In the genomic region with DNA sequence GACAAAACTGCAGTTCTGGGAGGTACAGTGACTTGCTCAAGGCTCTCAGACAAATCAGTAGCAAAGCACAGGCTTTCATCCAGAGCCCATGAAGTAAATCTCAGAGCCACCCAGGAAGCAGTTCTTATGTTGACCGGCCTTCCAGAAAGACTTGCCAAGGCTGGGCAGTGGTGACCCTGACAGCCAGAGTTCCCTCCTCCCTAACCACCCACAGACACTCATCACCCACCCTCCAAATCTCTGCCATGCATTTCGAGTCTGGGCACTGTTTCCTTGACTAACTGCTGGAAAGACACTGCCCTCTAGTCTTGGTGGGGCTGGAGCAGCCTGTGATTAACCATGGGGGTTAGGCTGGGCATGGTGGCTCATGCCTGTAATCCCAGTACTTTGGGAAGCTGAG, we compare ENCODE assay signal across 15 cellular contexts. TPM values are rescaled to one million over a fixed set of nuclear protein-coding genes. Genes with fewer than 3 reads are reported as not detected.
A peak's percentile ranks its signal among the peaks of the same experiment; 100 is the strongest.
DNase-seq lines count a peak whose midpoint lies in the region; ATAC-seq and TF ChIP-seq lines count a peak whose summit lies in the region.
"Had no signal": no experiment of that assay in that cellular context is flagged by ENCODE, and none has a peak within 500 bp of the region (broad histone marks: within the 10 kb centered on the region; RNA-seq: fewer than 3 reads in every experiment).

No MANE protein-coding gene starts in this region.

- H3K9ac ChIP-seq in BLaER1 treated with 17β-estradiol and CSF1 and Interleukin-3, amounts not matched to agents 10 nM and 100 nM: 0 out of 22 replicates have a peak overlapping the region, but pooled peaks of 1 of the 11 experiments have one; percentile 75

- DNase-seq in RWPE2 (ENCODE audit: low spot score) (no peak), mesothelial cell of epicardium (ENCODE audit: low spot score in 2 of 2, unreplicated experiment in 2 of 2) (no peak), tibial nerve (ENCODE audit: low spot score in 2 of 2) (no peak), HUDEP-2 (lab: John Stamatoyannopoulos, UW; ENCODE audit: unreplicated experiment in 76 of 76) (no peak), GDM1 (lab: John Stamatoyannopoulos, UW) (no peak), DMS 273 treated with DMSO at 0.1 percent for 48 hours (lab: John Stamatoyannopoulos, UW) (no peak)
- DNase-seq: C1 segment of cervical spinal cord, NCI-H1417, NCI-H2029, NCI-H2171 treated with DMSO at 0.1 percent for 48 hours, NCI-H82, SIG-M5 had no signal

- H4K20me1 ChIP-seq in BLaER1 treated with 17β-estradiol and CSF1 and Interleukin-3, amounts not matched to agents 10 nM and 100 nM: peaks cover 0 to 75% (median 12%) of the 10 kb centered on the region in 11 experiments; a peak in 9 of 22 replicates

- peaks cover 44 to 72% (median 64%) of the 10 kb centered on the region in 10 experiments for H3K4me1 ChIP-seq in BLaER1 treated with 17β-estradiol and CSF1 and Interleukin-3, amounts not matched to agents 10 nM and 100 nM
- H3K4me1 ChIP-seq in RWPE2 (ENCODE audit: insufficient read depth, poor library complexity, severe bottlenecking) (peaks cover 19% of the 10 kb centered on the region), tibial nerve (peaks cover 0 to 90% (median 60%) of the 10 kb centered on the region in 4 donors)

- no peak for TF ChIP-seq EP300 in tibial nerve (IDR thresholded peaks at IDR 0.05)

- H3K4me1 Mint-ChIP-seq in mesothelial cell of epicardium: peaks cover 42% of the 10 kb centered on the region

- no peak overlapping the region for H3K4me3 ChIP-seq in BLaER1 treated with 17β-estradiol and CSF1 and Interleukin-3, amounts not matched to agents 10 nM and 100 nM
- H3K4me3 ChIP-seq in RWPE2 (ENCODE audit: severe bottlenecking) (no peak overlapping the region), tibial nerve (no peak overlapping the region)

- peak overlapping the region; percentile 56 for H3K27ac Mint-ChIP-seq in mesothelial cell of epicardium

- no peak overlapping the region for H3K4me3 Mint-ChIP-seq in mesothelial cell of epicardium
- H3K4me3 Mint-ChIP-seq: IgD-negative memory B cell had no signal

- TF ChIP-seq CTCF in RWPE2 (IDR thresholded peaks at IDR 0.05; ENCODE audit: poor library complexity, severe bottlenecking) (no peak), mesothelial cell of epicardium (IDR thresholded peaks at IDR 0.05; ENCODE audit: unreplicated experiment) (no peak), tibial nerve (IDR thresholded peaks at IDR 0.05) (no peak)

- 13 to 73% methylated on average over 2 of the region's 2 CpGs for WGBS in tibial nerve, 2 donors

- TF ChIP-seq POLR2A in tibial nerve (IDR thresholded peaks at IDR 0.05): no peak

- H3K36me3 Mint-ChIP-seq in mesothelial cell of epicardium: no peaks in the 10 kb centered on the region
- H3K36me3 Mint-ChIP-seq: IgD-negative memory B cell had no signal

- H3K27ac ChIP-seq in BLaER1 treated with 17β-estradiol and CSF1 and Interleukin-3, amounts not matched to agents 10 nM and 100 nM: peak overlapping the region in 6 of 11 experiments; percentile 12 to 86 (median 84); a peak in 8 of 22 replicates
- H3K27ac ChIP-seq in RWPE2 (ENCODE audit: poor library complexity, severe bottlenecking) (peak overlapping the region; percentile 91), tibial nerve (peak overlapping the region; percentile 24 to 93 (median 86))

- H3K9me3 ChIP-seq in BLaER1 treated with 17β-estradiol and CSF1 and Interleukin-3, amounts not matched to agents 10 nM and 100 nM (replicated peaks in 1 of 11): no peaks in the 10 kb centered on the region
- H3K9me3 ChIP-seq in RWPE2 (ENCODE audit: severe bottlenecking) (no peaks in the 10 kb centered on the region), tibial nerve (no peaks in the 10 kb centered on the region)

- no peaks in the 10 kb centered on the region for H3K27me3 Mint-ChIP-seq in mesothelial cell of epicardium (ENCODE audit: low read depth)

- H3K27me3 ChIP-seq in BLaER1 treated with 17β-estradiol and CSF1 and Interleukin-3, amounts not matched to agents 10 nM and 100 nM: no peaks in the 10 kb centered on the region
- no peaks in the 10 kb centered on the region for H3K27me3 ChIP-seq in RWPE2 (ENCODE audit: insufficient read depth, poor library complexity, severe bottlenecking)
- H3K27me3 ChIP-seq in tibial nerve: no peaks in the 10 kb centered on the region

- peak overlapping the region in 9 of 11 experiments; percentile 83 to 98 (median 93); a peak in 15 of 22 replicates for H3K4me2 ChIP-seq in BLaER1 treated with 17β-estradiol and CSF1 and Interleukin-3, amounts not matched to agents 10 nM and 100 nM

- peaks cover 0 to 58% (median 22%) of the 10 kb centered on the region in 11 experiments; a peak in 15 of 22 replicates for H3K36me3 ChIP-seq in BLaER1 treated with 17β-estradiol and CSF1 and Interleukin-3, amounts not matched to agents 10 nM and 100 nM
- H3K36me3 ChIP-seq in RWPE2 (ENCODE audit: low read depth) (peaks cover 20% of the 10 kb centered on the region), tibial nerve (no peaks in the 10 kb centered on the region)

- no peaks in the 10 kb centered on the region for H3K9me3 Mint-ChIP-seq in mesothelial cell of epicardium

- ATAC-seq in RWPE2 (ENCODE audit: low read depth): no peak
- ATAC-seq: HCT116 had no signal

RNA-seq across cellular contexts. Expression of gene NEURL1B, which starts 21.5 kb away (rescaled TPM):
- total RNA-seq in mesothelial cell of epicardium: 10.9 to 11.8 TPM (median 11.7 TPM) in 3 replicates
- total RNA-seq in tibial nerve: 10 to 100 TPM; 33.6 to 98.8 (median 93.2) TPM
